Comparison of ENCODE assay signal across 13 cellular contexts in the genomic region with DNA sequence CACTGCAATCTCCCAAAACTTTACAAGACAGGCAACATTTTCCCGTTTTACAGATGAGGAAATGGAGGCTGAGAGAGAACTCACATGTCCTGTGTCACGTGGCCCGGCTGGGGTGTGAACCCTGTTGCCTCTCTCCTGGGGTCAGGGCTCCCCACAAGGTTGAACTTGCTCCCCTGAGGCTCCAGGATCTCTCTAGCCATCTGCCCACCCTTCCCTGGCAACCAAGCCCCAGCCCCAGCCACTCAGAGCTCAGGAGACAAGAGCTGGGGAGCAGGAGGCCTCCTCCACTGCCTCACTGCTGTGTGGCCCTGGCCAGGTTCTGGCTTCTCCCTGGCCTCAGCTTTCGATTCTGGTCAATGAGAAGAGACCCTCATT. TPM values are rescaled to one million over a fixed set of nuclear protein-coding genes. Genes with fewer than 3 reads are reported as not detected.
A peak's percentile ranks its signal among the peaks of the same experiment; 100 is the strongest.
DNase-seq lines count a peak whose midpoint lies in the region; ATAC-seq and TF ChIP-seq lines count a peak whose summit lies in the region.
"Had no signal": no experiment of that assay in that cellular context is flagged by ENCODE, and none has a peak within 500 bp of the region (broad histone marks: within the 10 kb centered on the region; RNA-seq: fewer than 3 reads in every experiment).

No MANE protein-coding gene starts in this region.

- TF ChIP-seq POLR2A in vagina (IDR thresholded peaks at IDR 0.05) (no peak), uterus (IDR thresholded peaks at IDR 0.05) (no peak)

- dilution Hi-C loops in mammary epithelial cell (cut with HindIII; ENCODE audit: low sequenced_read_pairs), result no loop called here

- TF ChIP-seq CTCF in MCF 10A (IDR thresholded peaks at IDR 0.05; ENCODE audit: unreplicated experiment) (no peak), mammary epithelial cell (conservative IDR thresholded peaks at IDR 0.05 in 1 of 2, IDR thresholded peaks at IDR 0.05 in 1 of 2; ENCODE audit: extremely low read depth in 1 of 2, insufficient read depth in 1 of 2, low read depth in 1 of 2, low read length in 2 of 2) (no peak), lower lobe of right lung (IDR thresholded peaks at IDR 0.05) (no peak), vagina (IDR thresholded peaks at IDR 0.05) (no peak), uterus (IDR thresholded peaks at IDR 0.05) (no peak)

- H3K9me3 Mint-ChIP-seq in MCF 10A (ENCODE audit: unreplicated experiment), result no peaks in the 10 kb centered on the region

- H2AFZ ChIP-seq in mammary epithelial cell (ENCODE audit: low read depth, low read length), result no peak overlapping the region

- H4K20me1 ChIP-seq in mammary epithelial cell (ENCODE audit: insufficient read depth, low read length), result no peaks in the 10 kb centered on the region

- H3K4me1 Mint-ChIP-seq in MCF 10A (ENCODE audit: insufficient read depth, unreplicated experiment), result peaks cover 44% of the 10 kb centered on the region

- peak overlapping the region; percentile 97 for H3K27ac Mint-ChIP-seq in MCF 10A (ENCODE audit: low read depth, unreplicated experiment)

- ATAC-seq in lower lobe of right lung, result no peak
- no peak for ATAC-seq in SK-N-SH treated with all-trans-retinoic acid at 6 μM for 48 hours

- H3K27me3 Mint-ChIP-seq in MCF 10A (ENCODE audit: insufficient read depth, unreplicated experiment), result no peaks in the 10 kb centered on the region

- H3K4me3 ChIP-seq in mammary epithelial cell (replicated peaks in 1 of 3; ENCODE audit: insufficient read depth in 1 of 3, low read depth in 2 of 3, low read length in 3 of 3) (no peak overlapping the region), lower lobe of right lung (peak overlapping the region; percentile 1), vagina (no peak overlapping the region), uterus (no peak overlapping the region)
- H3K4me3 ChIP-seq: testis had no signal

- in situ Hi-C loops in mammary epithelial cell (cut with MboI; ENCODE audit: low sequenced_read_pairs in 2 of 2), result no loop called here

- H3K9me3 ChIP-seq in mammary epithelial cell (replicated peaks; ENCODE audit: insufficient read depth, low read length), result no peaks in the 10 kb centered on the region
- no peaks in the 10 kb centered on the region for H3K9me3 ChIP-seq in lower lobe of right lung
- H3K9me3 ChIP-seq in vagina, result no peaks in the 10 kb centered on the region
- H3K9me3 ChIP-seq in uterus, result no peaks in the 10 kb centered on the region
- H3K9me3 ChIP-seq: testis had no signal

- H3K27me3 ChIP-seq in mammary epithelial cell (ENCODE audit: insufficient read depth, low read length), result no peaks in the 10 kb centered on the region
- no peaks in the 10 kb centered on the region for H3K27me3 ChIP-seq in lower lobe of right lung (ENCODE audit: low read depth)
- H3K27me3 ChIP-seq in vagina, result no peaks in the 10 kb centered on the region
- no peaks in the 10 kb centered on the region for H3K27me3 ChIP-seq in uterus
- H3K27me3 ChIP-seq: testis had no signal

- no peak overlapping the region for H3K4me3 Mint-ChIP-seq in MCF 10A (ENCODE audit: unreplicated experiment)

- H3K36me3 Mint-ChIP-seq in MCF 10A (ENCODE audit: insufficient read depth, unreplicated experiment), result no peaks in the 10 kb centered on the region

- H3K79me2 ChIP-seq in mammary epithelial cell (ENCODE audit: insufficient read depth, low read length), result no peaks in the 10 kb centered on the region

- no peaks in the 10 kb centered on the region for H3K36me3 ChIP-seq in mammary epithelial cell (ENCODE audit: insufficient read depth, low read length)
- peaks cover 13% of the 10 kb centered on the region for H3K36me3 ChIP-seq in lower lobe of right lung
- no peaks in the 10 kb centered on the region for H3K36me3 ChIP-seq in vagina
- no peaks in the 10 kb centered on the region for H3K36me3 ChIP-seq in uterus

- intact Hi-C loops in MCF 10A (cut with micrococcal nuclease), result no loop called here
- intact Hi-C loops in mammary epithelial cell (cut with micrococcal nuclease), result no loop called here
- intact Hi-C loops in lower lobe of right lung (cut with DNase I), result no loop called here
- intact Hi-C loops in vagina (cut with DNase I), result no loop called here
- intact Hi-C loops in uterus (cut with DNase I; ENCODE audit: low total_unique reads), result no loop called here

- WGBS in mammary epithelial cell (ENCODE audit: low coverage, missing lambda C conversion rate), result 100% methylated on average over 3 of the region's 4 CpGs

- POLR2A ChIA-PET in MCF 10A (lab: Yijun Ruan, JAX), result interaction anchor here (1.2 kb wide), 2 partner anchors 27 to 173 kb away, joined by 3 read pairs; no protein-coding TSS in a partner anchor

- no peak overlapping the region for H3K4me2 ChIP-seq in mammary epithelial cell (ENCODE audit: insufficient read depth, low read depth, low read length)

- no peak for DNase-seq in MCF 10A (ENCODE audit: unreplicated experiment)
- no peak for DNase-seq in mammary epithelial cell
- DNase-seq in activated T-cell treated with anti-CD3 and anti-CD28 coated beads, Interleukin-2, amount 50 U/mL, for 48 hours, result peak; percentile 48 to 50
- DNase-seq in lower lobe of right lung, result peak; percentile 57
- DNase-seq in vagina (ENCODE audit: extremely low spot score in 2 of 2), result no peak
- DNase-seq in cerebellar cortex (ENCODE audit: low spot score), result no peak
- no peak for DNase-seq in uterus
- DNase-seq: activated CD4-positive, CD25-positive, alpha-beta regulatory T cell; aorta; NCI-H2081; testis had no signal

- no TSS peak for BruUV-seq in MCF 10A (replicated peaks; lab: Mats Ljungman, UMichigan)
- no TSS peak for BruUV-seq in mammary epithelial cell (replicated peaks; lab: Mats Ljungman, UMichigan)

- H3K4me1 ChIP-seq in mammary epithelial cell (ENCODE audit: insufficient read depth, low read length) (peaks cover 39% of the 10 kb centered on the region), lower lobe of right lung (peaks cover 89% of the 10 kb centered on the region), vagina (peaks cover 37% of the 10 kb centered on the region), uterus (no peaks in the 10 kb centered on the region)
- H3K4me1 ChIP-seq: testis had no signal

- no peak overlapping the region for H3K27ac ChIP-seq in mammary epithelial cell (ENCODE audit: insufficient read depth, low read depth, low read length)
- peak overlapping the region; percentile 31 for H3K27ac ChIP-seq in lower lobe of right lung
- H3K27ac ChIP-seq in vagina, result peak overlapping the region; percentile 11
- H3K27ac ChIP-seq in uterus, result peak overlapping the region in 1 of 2 donors; percentile 10
- H3K27ac ChIP-seq: testis had no signal

- CTCF ChIA-PET in MCF 10A (lab: Yijun Ruan, JAX) (interaction anchor here (1.9 to 2.9 kb wide), 2 partner anchors 26 to 37 kb away, joined by 4 to 13 read pairs; no protein-coding TSS in a partner anchor), mammary epithelial cell (lab: Charles Lee; ENCODE audit: low non-redundant PET) (no interaction called here)

- no peak overlapping the region for H3K9ac ChIP-seq in mammary epithelial cell (ENCODE audit: insufficient read depth, low read length)

TF ChIP-seq in SK-N-SH treated with all-trans-retinoic acid at 6 μM for 48 hours, 23 proteins besides CTCF, POLR2A, EP300 and RAD21:
- no peak for TF ChIP-seq TSHZ2 (CRISPR knock-in tag; IDR thresholded peaks at IDR 0.05)
- no peak for TF ChIP-seq BACH2 (CRISPR knock-in tag; IDR thresholded peaks at IDR 0.05; ENCODE audit: borderline replicate concordance)
- no peak for TF ChIP-seq ZFP30 (CRISPR knock-in tag; IDR thresholded peaks at IDR 0.05)

RNA-seq across cellular contexts. Expression of gene LAPTM5, which starts 11.8 kb away (rescaled TPM):
- total RNA-seq in MCF 10A (2022) (15.9 and 21.6 TPM in 2 replicates), mammary epithelial cell (1 to 10 TPM in 1 of 2 donors, not detected in 1; 1.7 TPM), lower lobe of right lung (544 TPM), vagina (39.8 TPM), uterus (10 to 100 TPM in 3 of 4 donors, 1 to 10 TPM in 1; 6.1 to 76.8 (median 15.8) TPM)
- polyA plus RNA-seq in mammary epithelial cell, result 1.8 TPM
- polyA minus RNA-seq in mammary epithelial cell, result 0.62 TPM

RNA-seq across cellular contexts. Expression of gene MATN1, which starts 22.4 kb away (rescaled TPM):
- total RNA-seq in MCF 10A (2022), result 0.32 and 0.47 TPM in 2 replicates
- total RNA-seq in mammary epithelial cell, result not detected
- 0.05 TPM for polyA plus RNA-seq in mammary epithelial cell
- polyA minus RNA-seq in mammary epithelial cell, result not detected
- total RNA-seq in lower lobe of right lung, result not detected
- 0.49 TPM for total RNA-seq in vagina
- total RNA-seq in uterus, result 1 to 10 TPM in 1 of 4 donors, under 1 TPM in 1, not detected in 2; 0.46 to 1.7 TPM
- total RNA-seq: HT1080 had no signal
- polyA plus RNA-seq: aorta had no signal

Comparison
In these comparisons a context has a peak if more than half of its experiments do, and no peak if none do; other contexts are left out.
1. DNase-seq: peak in activated T-cell treated with anti-CD3 and anti-CD28 coated beads, Interleukin-2, amount 50 U/mL, for 48 hours (2 of 2) and lower lobe of right lung (single experiment); none in MCF 10A (single experiment), mammary epithelial cell (single experiment), vagina (0 of 2), cerebellar cortex (single experiment) and uterus (0 of 2).